1 cellular context compared by ENCODE assay signal in the genomic region with DNA sequence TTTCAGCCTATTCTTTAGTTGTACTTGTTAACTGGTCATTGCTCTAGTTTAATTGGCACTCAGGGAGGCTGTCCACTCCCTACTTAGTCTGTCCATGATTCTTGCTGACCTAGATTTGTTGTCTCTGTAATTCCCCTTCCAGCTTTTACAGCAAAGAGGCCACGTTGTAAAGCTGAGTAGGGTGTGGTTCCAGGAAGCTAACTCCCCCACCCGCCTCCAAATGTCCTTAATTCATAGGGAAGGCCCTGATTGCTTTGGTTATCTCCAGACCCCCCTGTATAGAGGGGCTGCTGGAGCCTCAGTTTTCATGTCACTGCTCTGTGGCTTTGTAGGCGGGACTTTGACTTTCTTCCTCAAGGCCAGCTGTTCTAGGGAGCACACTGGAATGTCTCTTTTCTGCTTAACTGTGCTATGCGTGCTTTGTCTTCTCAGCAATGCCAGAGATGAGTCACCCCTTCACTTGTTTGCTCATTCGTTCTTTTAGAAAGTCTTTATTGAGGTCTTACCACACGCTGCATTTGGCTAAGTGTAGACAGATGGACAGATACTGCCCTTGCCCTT.
TF ChIP-seq lines count a peak whose summit lies in the region.

No MANE protein-coding gene starts in this region.

TF ChIP-seq in GM23338, 12 proteins besides CTCF, POLR2A, EP300 and RAD21 (continued from another document):
- TF ChIP-seq ETS1 (IDR thresholded peaks at IDR 0.05): no peak
- no peak for TF ChIP-seq NANOG (IDR thresholded peaks at IDR 0.05; ENCODE audit: borderline replicate concordance)
- TF ChIP-seq EZH2 (IDR thresholded peaks at IDR 0.05; ENCODE audit: low read depth, unreplicated experiment): no peak
TF ChIP-seq in GM23338: peak in this region for 0.
